16 cellular contexts compared by ENCODE assay signal in the genomic region with DNA sequence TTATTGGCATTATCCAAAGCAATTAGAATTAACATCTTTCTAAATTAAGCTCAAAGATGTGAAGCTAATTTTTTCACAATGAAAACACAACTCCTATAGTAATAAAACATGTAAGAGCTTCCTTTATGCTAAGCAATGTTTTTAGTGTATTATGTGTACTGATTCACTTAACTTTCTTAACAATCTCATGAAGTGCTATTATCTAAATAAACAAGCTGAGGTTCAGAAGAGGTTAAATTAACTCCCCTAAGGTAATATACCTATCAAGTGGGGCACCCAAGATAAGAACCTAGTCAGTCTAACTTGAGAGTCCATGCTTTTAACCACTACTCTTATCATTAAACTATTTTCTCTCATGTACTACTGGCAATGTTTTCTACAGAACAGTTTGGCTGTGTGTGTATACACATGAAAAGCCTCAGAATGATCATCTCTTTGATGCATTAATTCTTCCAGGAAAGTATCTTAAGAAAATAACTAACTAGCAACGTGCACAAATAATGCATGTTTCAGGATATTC. TPM values are rescaled to one million over a fixed set of nuclear protein-coding genes. Genes with fewer than 3 reads are reported as not detected.
A peak's percentile ranks its signal among the peaks of the same experiment; 100 is the strongest.
DNase-seq lines count a peak whose midpoint lies in the region; ATAC-seq and TF ChIP-seq lines count a peak whose summit lies in the region.
"Had no signal": no experiment of that assay in that cellular context is flagged by ENCODE, and none has a peak within 500 bp of the region (broad histone marks: within the 10 kb centered on the region; RNA-seq: fewer than 3 reads in every experiment).

No MANE protein-coding gene starts in this region.

- intact Hi-C loops in MCF 10A (cut with micrococcal nuclease) = no loop called here
- intact Hi-C loops in mammary epithelial cell (cut with micrococcal nuclease) = loop anchor here (10.0 kb wide), 1 partner anchor 125 kb away; no protein-coding TSS in a partner anchor
- intact Hi-C loops in PC-9 (cut with micrococcal nuclease; ENCODE audit: unreplicated experiment) = no loop called here
- intact Hi-C loops in activated T-helper 1 cell treated with anti-CD3 and anti-CD28 coated beads, Interleukin-12 subunit alpha, Interleukin-12 subunit beta, Interleukin-2, Interleukin-4 antibody, amounts not matched to agents 30 ng/mL and 10 ng/mL and 1 ng/mL, durations not matched to agents 14 hours and 24 hours and 36 hours (cut with micrococcal nuclease) = loop anchor here (10.0 kb wide), 1 partner anchor 395 kb away; no protein-coding TSS in a partner anchor

- 100% methylated on average over 1 of the region's 1 CpG for WGBS in mammary epithelial cell (ENCODE audit: low coverage, missing lambda C conversion rate)

- DNase-seq in MCF 10A (ENCODE audit: unreplicated experiment) = no peak
- no peak for DNase-seq in mammary epithelial cell
- no peak for DNase-seq in PC-9
- DNase-seq in activated T-helper 1 cell treated with anti-CD3 and anti-CD28 coated beads, Interleukin-12 subunit alpha, Interleukin-12 subunit beta, Interleukin-2, Interleukin-4 antibody, amounts not matched to agents 30 ng/mL and 10 ng/mL and 1 ng/mL, durations not matched to agents 14 hours and 24 hours and 36 hours (ENCODE audit: low spot score) = no peak
- DNase-seq in naive thymus-derived CD8-positive, alpha-beta T cell = no peak
- no peak for DNase-seq in HK-2 (ENCODE audit: unreplicated experiment)
- no peak for DNase-seq in stimulated activated naive CD8-positive, alpha-beta T cell treated with anti-CD3 and anti-CD28 coated beads, Interleukin-15, amount 100 ng/mL, for 72 hours
- DNase-seq: CD8-positive, alpha-beta memory T cell; GF-D8; Karpas-422; NCI-H1105 treated with DMSO at 0.1 percent for 48 hours; NCI-H187; NCI-H2171; NCI-H774; SJCRH30 had no signal

- peaks cover 6% of the 10 kb centered on the region for H4K20me1 ChIP-seq in mammary epithelial cell (ENCODE audit: insufficient read depth, low read length)
- peaks cover 31% of the 10 kb centered on the region for H4K20me1 ChIP-seq in PC-9 (ENCODE audit: insufficient read depth)

- no peak overlapping the region for H3K9ac ChIP-seq in mammary epithelial cell (ENCODE audit: insufficient read depth, low read length)

- H3K79me2 ChIP-seq in mammary epithelial cell (ENCODE audit: insufficient read depth, low read length) (peaks cover 85% of the 10 kb centered on the region), PC-9 (ENCODE audit: low read depth) (peaks cover 60% of the 10 kb centered on the region)

- peak overlapping the region; percentile 23 for H3K27ac Mint-ChIP-seq in MCF 10A (ENCODE audit: low read depth, unreplicated experiment)
- H3K27ac Mint-ChIP-seq in activated T-helper 1 cell treated with anti-CD3 and anti-CD28 coated beads, Interleukin-12 subunit alpha, Interleukin-12 subunit beta, Interleukin-2, Interleukin-4 antibody, amounts not matched to agents 30 ng/mL and 10 ng/mL and 1 ng/mL, durations not matched to agents 14 hours and 24 hours and 36 hours = peak overlapping the region; percentile 8
- peak overlapping the region in 6 of 10 donors; percentile 1 to 90 (median 58) for H3K27ac Mint-ChIP-seq in naive thymus-derived CD8-positive, alpha-beta T cell
- H3K27ac Mint-ChIP-seq in stimulated activated naive CD8-positive, alpha-beta T cell treated with anti-CD3 and anti-CD28 coated beads, Interleukin-15, amount 100 ng/mL, for 72 hours = peak overlapping the region in 1 of 2 donors; percentile 25

- POLR2A ChIA-PET in MCF 10A (lab: Yijun Ruan, JAX) (interaction anchor here (0.5 to 3.9 kb wide), 7 partner anchors 10 to 952 kb away, joined by 3 to 24 read pairs (median 3); a partner anchor contains a TSS), PC-9 (lab: Charles Lee; ENCODE audit: unreplicated experiment) (interaction anchor here (0.6 to 1.2 kb wide), 3 partner anchors 65 to 104 kb away, joined by 3 to 6 read pairs (median 4); a partner anchor contains a TSS)
- POLR2A ChIA-PET in naive thymus-derived CD8-positive, alpha-beta T cell (lab: Charles Lee) = interaction anchor here (1.0 to 2.8 kb wide), 2 partner anchors 12 to 23 kb away, joined by 6 to 12 read pairs; no protein-coding TSS in a partner anchor

- H3K36me3 Mint-ChIP-seq in MCF 10A (ENCODE audit: insufficient read depth, unreplicated experiment) = peaks cover 74% of the 10 kb centered on the region
- peaks cover 49% of the 10 kb centered on the region for H3K36me3 Mint-ChIP-seq in activated T-helper 1 cell treated with anti-CD3 and anti-CD28 coated beads, Interleukin-12 subunit alpha, Interleukin-12 subunit beta, Interleukin-2, Interleukin-4 antibody, amounts not matched to agents 30 ng/mL and 10 ng/mL and 1 ng/mL, durations not matched to agents 14 hours and 24 hours and 36 hours (ENCODE audit: low read depth)
- peaks cover 0 to 80% (median 16%) of the 10 kb centered on the region in 3 donors for H3K36me3 Mint-ChIP-seq in naive thymus-derived CD8-positive, alpha-beta T cell

- H3F3A ChIP-seq in PC-9 (ENCODE audit: insufficient read depth, low read depth) = 0 out of 2 replicates have a peak, but pooled peaks cover 7% of the 10 kb centered on the region

- no peak overlapping the region for H3K4me3 ChIP-seq in mammary epithelial cell (replicated peaks in 1 of 3; ENCODE audit: insufficient read depth in 1 of 3, low read depth in 2 of 3, low read length in 3 of 3)
- H3K4me3 ChIP-seq in PC-9 = no peak overlapping the region
- H3K4me3 ChIP-seq: SJCRH30 had no signal

- ATAC-seq in naive thymus-derived CD8-positive, alpha-beta T cell = no peak
- ATAC-seq in HG03175 (IDR thresholded peaks at IDR 0.05; ENCODE audit: unreplicated experiment) = no peak
- ATAC-seq in stimulated activated naive CD8-positive, alpha-beta T cell treated with anti-CD3 and anti-CD28 coated beads, Interleukin-15, amount 100 ng/mL, for 72 hours = no peak

- CTCF ChIA-PET in MCF 10A (lab: Yijun Ruan, JAX) (interaction anchor here (0.6 to 3.3 kb wide), 6 partner anchors 10 to 78 kb away, joined by 3 to 15 read pairs (median 3); a partner anchor contains a TSS), mammary epithelial cell (lab: Charles Lee; ENCODE audit: low non-redundant PET) (no interaction called here), PC-9 (lab: Charles Lee) (interaction anchor here (0.6 kb wide), 1 partner anchor 90 kb away, joined by 3 read pairs; no protein-coding TSS in a partner anchor)

- H3K36me3 ChIP-seq in mammary epithelial cell (ENCODE audit: insufficient read depth, low read length) = peaks cover 36% of the 10 kb centered on the region
- peaks cover 16% of the 10 kb centered on the region; the same call in 1 of the 2 replicates for H3K36me3 ChIP-seq in PC-9 (ENCODE audit: low read depth)

- BruUV-seq in MCF 10A (replicated peaks; lab: Mats Ljungman, UMichigan) = no TSS peak
- BruUV-seq in mammary epithelial cell (replicated peaks; lab: Mats Ljungman, UMichigan) = no TSS peak
- BruUV-seq in PC-9 (replicated peaks; lab: Mats Ljungman, UMichigan) = no TSS peak

- in situ Hi-C loops in mammary epithelial cell (cut with MboI; ENCODE audit: low sequenced_read_pairs in 2 of 2) = no loop called here

- H3K4me1 Mint-ChIP-seq in MCF 10A (ENCODE audit: insufficient read depth, unreplicated experiment) = peaks cover 6% of the 10 kb centered on the region
- H3K4me1 Mint-ChIP-seq in activated T-helper 1 cell treated with anti-CD3 and anti-CD28 coated beads, Interleukin-12 subunit alpha, Interleukin-12 subunit beta, Interleukin-2, Interleukin-4 antibody, amounts not matched to agents 30 ng/mL and 10 ng/mL and 1 ng/mL, durations not matched to agents 14 hours and 24 hours and 36 hours (ENCODE audit: low read depth) = peaks cover 74% of the 10 kb centered on the region
- peaks cover 23 to 74% (median 61%) of the 10 kb centered on the region in 4 donors for H3K4me1 Mint-ChIP-seq in naive thymus-derived CD8-positive, alpha-beta T cell
- peaks cover 73% of the 10 kb centered on the region for H3K4me1 Mint-ChIP-seq in stimulated activated naive CD8-positive, alpha-beta T cell treated with anti-CD3 and anti-CD28 coated beads, Interleukin-15, amount 100 ng/mL, for 72 hours

- H3K4me3 Mint-ChIP-seq in MCF 10A (ENCODE audit: unreplicated experiment) = no peak overlapping the region
- no peak overlapping the region for H3K4me3 Mint-ChIP-seq in activated T-helper 1 cell treated with anti-CD3 and anti-CD28 coated beads, Interleukin-12 subunit alpha, Interleukin-12 subunit beta, Interleukin-2, Interleukin-4 antibody, amounts not matched to agents 30 ng/mL and 10 ng/mL and 1 ng/mL, durations not matched to agents 14 hours and 24 hours and 36 hours
- no peak overlapping the region for H3K4me3 Mint-ChIP-seq in naive thymus-derived CD8-positive, alpha-beta T cell
- H3K4me3 Mint-ChIP-seq in stimulated activated naive CD8-positive, alpha-beta T cell treated with anti-CD3 and anti-CD28 coated beads, Interleukin-15, amount 100 ng/mL, for 72 hours = no peak overlapping the region
- H3K4me3 Mint-ChIP-seq: CD8-positive, alpha-beta memory T cell had no signal

- H3K27me3 Mint-ChIP-seq in MCF 10A (ENCODE audit: insufficient read depth, unreplicated experiment) = no peaks in the 10 kb centered on the region
- H3K27me3 Mint-ChIP-seq in activated T-helper 1 cell treated with anti-CD3 and anti-CD28 coated beads, Interleukin-12 subunit alpha, Interleukin-12 subunit beta, Interleukin-2, Interleukin-4 antibody, amounts not matched to agents 30 ng/mL and 10 ng/mL and 1 ng/mL, durations not matched to agents 14 hours and 24 hours and 36 hours (ENCODE audit: insufficient read depth) = no peaks in the 10 kb centered on the region
- H3K27me3 Mint-ChIP-seq in naive thymus-derived CD8-positive, alpha-beta T cell = no peaks in the 10 kb centered on the region
- no peaks in the 10 kb centered on the region for H3K27me3 Mint-ChIP-seq in stimulated activated naive CD8-positive, alpha-beta T cell treated with anti-CD3 and anti-CD28 coated beads, Interleukin-15, amount 100 ng/mL, for 72 hours
- H3K27me3 Mint-ChIP-seq: CD8-positive, alpha-beta memory T cell had no signal

- H3K27ac ChIP-seq in mammary epithelial cell (ENCODE audit: insufficient read depth, low read depth, low read length) (no peak overlapping the region), PC-9 (peak overlapping the region; percentile 10; the same call in 1 of the 2 replicates)
- H3K27ac ChIP-seq: SJCRH30 had no signal

- TF ChIP-seq CTCF in MCF 10A (IDR thresholded peaks at IDR 0.05; ENCODE audit: unreplicated experiment) = no peak
- TF ChIP-seq CTCF in mammary epithelial cell (conservative IDR thresholded peaks at IDR 0.05 in 1 of 2, IDR thresholded peaks at IDR 0.05 in 1 of 2; ENCODE audit: extremely low read depth in 1 of 2, insufficient read depth in 1 of 2, low read depth in 1 of 2, low read length in 2 of 2) = no peak
- no peak for TF ChIP-seq CTCF in PC-9 (conservative IDR thresholded peaks at IDR 0.05)

- H3K9me3 Mint-ChIP-seq in MCF 10A (ENCODE audit: unreplicated experiment) = no peaks in the 10 kb centered on the region
- H3K9me3 Mint-ChIP-seq in activated T-helper 1 cell treated with anti-CD3 and anti-CD28 coated beads, Interleukin-12 subunit alpha, Interleukin-12 subunit beta, Interleukin-2, Interleukin-4 antibody, amounts not matched to agents 30 ng/mL and 10 ng/mL and 1 ng/mL, durations not matched to agents 14 hours and 24 hours and 36 hours = no peaks in the 10 kb centered on the region
- no peaks in the 10 kb centered on the region for H3K9me3 Mint-ChIP-seq in naive thymus-derived CD8-positive, alpha-beta T cell
- H3K9me3 Mint-ChIP-seq in stimulated activated naive CD8-positive, alpha-beta T cell treated with anti-CD3 and anti-CD28 coated beads, Interleukin-15, amount 100 ng/mL, for 72 hours = no peaks in the 10 kb centered on the region
- H3K9me3 Mint-ChIP-seq: CD8-positive, alpha-beta memory T cell had no signal

- H3K27me3 ChIP-seq in mammary epithelial cell (ENCODE audit: insufficient read depth, low read length) = no peaks in the 10 kb centered on the region
- H3K27me3 ChIP-seq in PC-9 (ENCODE audit: insufficient read depth, low read depth) = no peaks in the 10 kb centered on the region
- H3K27me3 ChIP-seq: SJCRH30 had no signal

- H3K9me3 ChIP-seq in mammary epithelial cell (replicated peaks; ENCODE audit: insufficient read depth, low read length) (no peaks in the 10 kb centered on the region), PC-9 (ENCODE audit: insufficient read depth, low read depth) (no peaks in the 10 kb centered on the region)
- H3K9me3 ChIP-seq: SJCRH30 had no signal

- H3K4me2 ChIP-seq in mammary epithelial cell (ENCODE audit: insufficient read depth, low read depth, low read length) (no peak overlapping the region), PC-9 (no peak overlapping the region)

- H3K9me2 ChIP-seq in PC-9 (ENCODE audit: insufficient read depth) = no peaks in the 10 kb centered on the region

- no peak overlapping the region for H2AFZ ChIP-seq in mammary epithelial cell (ENCODE audit: low read depth, low read length)
- H2AFZ ChIP-seq in PC-9 = no peak overlapping the region

- dilution Hi-C loops in mammary epithelial cell (cut with HindIII; ENCODE audit: low sequenced_read_pairs) = no loop called here

- peaks cover 6% of the 10 kb centered on the region for H3K4me1 ChIP-seq in mammary epithelial cell (ENCODE audit: insufficient read depth, low read length)
- no peaks in the 10 kb centered on the region for H3K4me1 ChIP-seq in PC-9 (replicated peaks; ENCODE audit: insufficient read depth)

RNA-seq across cellular contexts. Expression of a gene that starts 13.6 kb away (rescaled TPM):
- total RNA-seq in MCF 10A (2022) = 179 and 231 TPM in 2 replicates
- total RNA-seq in mammary epithelial cell = 100 to 1,000 TPM; 146 to 192 TPM
- polyA plus RNA-seq in mammary epithelial cell = 79.3 TPM
- polyA minus RNA-seq in mammary epithelial cell = 199 TPM
- 102 and 105 TPM in 2 replicates for total RNA-seq in PC-9 (2021)
- 143 and 144 TPM in 2 replicates for total RNA-seq in activated T-helper 1 cell treated with anti-CD3 and anti-CD28 coated beads, Interleukin-12 subunit alpha, Interleukin-12 subunit beta, Interleukin-2, Interleukin-4 antibody, amounts not matched to agents 30 ng/mL and 10 ng/mL and 1 ng/mL, durations not matched to agents 14 hours and 24 hours and 36 hours
- 100 to 1,000 TPM; 172 to 190 TPM for total RNA-seq in naive thymus-derived CD8-positive, alpha-beta T cell
- polyA plus RNA-seq in naive thymus-derived CD8-positive, alpha-beta T cell = 100 to 1,000 TPM; 116 to 125 (median 121) TPM

RNA-seq across cellular contexts. Expression of a gene that starts 29.2 kb away (rescaled TPM):
- total RNA-seq in MCF 10A (2022) = 0.39 and 0.42 TPM in 2 replicates
- total RNA-seq in mammary epithelial cell = 1 to 10 TPM; 2.9 to 5.2 TPM
- polyA plus RNA-seq in mammary epithelial cell = 1.1 TPM
- polyA minus RNA-seq in mammary epithelial cell = 1.7 TPM
- 0.38 and 0.46 TPM in 2 replicates for total RNA-seq in PC-9 (2021)
- 0.16 and 0.22 TPM in 2 replicates for total RNA-seq in activated T-helper 1 cell treated with anti-CD3 and anti-CD28 coated beads, Interleukin-12 subunit alpha, Interleukin-12 subunit beta, Interleukin-2, Interleukin-4 antibody, amounts not matched to agents 30 ng/mL and 10 ng/mL and 1 ng/mL, durations not matched to agents 14 hours and 24 hours and 36 hours
- 1 to 10 TPM in 1 of 2 experiments, under 1 TPM in 1; 0.82 to 1.0 TPM for total RNA-seq in naive thymus-derived CD8-positive, alpha-beta T cell
- 1 to 10 TPM in 1 of 3 donors, under 1 TPM in 2; 0.20 to 1.0 (median 0.58) TPM for polyA plus RNA-seq in naive thymus-derived CD8-positive, alpha-beta T cell

Comparison
In these comparisons a context has a peak if more than half of its experiments do, and no peak if none do; other contexts are left out.
1. intact Hi-C loops: an anchor here in mammary epithelial cell (10.0 kb wide) and activated T-helper 1 cell treated with anti-CD3 and anti-CD28 coated beads, Interleukin-12 subunit alpha, Interleukin-12 subunit beta, Interleukin-2, Interleukin-4 antibody, amounts not matched to agents 30 ng/mL and 10 ng/mL and 1 ng/mL, durations not matched to agents 14 hours and 24 hours and 36 hours (10.0 kb wide); none called in MCF 10A and PC-9.